Comparison of ENCODE assay signal across 20 cellular contexts in genomic region chr10:127314797-127315196, GRCh38.
DNase-seq lines count a peak whose midpoint lies in the region; TF ChIP-seq lines count a peak whose summit lies in the region.
"Had no signal": no experiment of that assay in that cellular context is flagged by ENCODE, and none has a peak within 500 bp of the region (broad histone marks: within the 10 kb centered on the region; RNA-seq: fewer than 3 reads in every experiment).

No MANE protein-coding gene starts in this region.

- WGBS in endodermal cell (ENCODE audit: insufficient coverage in 1 of 2, insufficient read length in 1 of 2), 2 experiments = 89 to 95% methylated on average over 3 to 5 of the region's 6 CpGs

- H3K27me3 ChIP-seq in endodermal cell (ENCODE audit: control insufficient read depth, insufficient read depth, low read length, poor library complexity, severe bottlenecking) = no peaks in the 10 kb centered on the region
- H3K27me3 ChIP-seq: BLaER1 had no signal

- H3K9me3 Mint-ChIP-seq in endodermal cell (no peaks in the 10 kb centered on the region), progenitor cell of endocrine pancreas (ENCODE audit: low read depth) (no peaks in the 10 kb centered on the region)
- H3K9me3 Mint-ChIP-seq: CD14-positive monocyte, HFFc6 had no signal

- DNase-seq in NCI-H2171 treated with DMSO at 0.1 percent for 48 hours (lab: John Stamatoyannopoulos, UW) (peak; percentile 9), NCI-H2171 (lab: John Stamatoyannopoulos, UW) (no peak), D341Med (ENCODE audit: low spot score) (peak; percentile 39), endodermal cell (no peak), progenitor cell of endocrine pancreas (ENCODE audit: low spot score, unreplicated experiment) (no peak), NCI-H2107 treated with DMSO at 0.1 percent for 48 hours (lab: John Stamatoyannopoulos, UW; ENCODE audit: unreplicated experiment) (no peak), midbrain (lab: John Stamatoyannopoulos, UW) (no peak), Kasumi-1 (lab: John Stamatoyannopoulos, UW) (no peak)
- DNase-seq: 8988T; Calu3; CD4-positive, alpha-beta memory T cell; DMS153; DMS79; GDM1; GOT3; H7; HFFc6 had no signal

- H3K27me3 Mint-ChIP-seq in endodermal cell (ENCODE audit: insufficient read depth) = no peaks in the 10 kb centered on the region
- H3K27me3 Mint-ChIP-seq in progenitor cell of endocrine pancreas = no peaks in the 10 kb centered on the region
- H3K27me3 Mint-ChIP-seq: IgD-negative memory B cell had no signal

- TF ChIP-seq CTCF in endodermal cell (conservative IDR thresholded peaks at IDR 0.05) (no peak), progenitor cell of endocrine pancreas (IDR thresholded peaks at IDR 0.05; ENCODE audit: unreplicated experiment) (no peak)

- no peaks in the 10 kb centered on the region for H3K9me3 ChIP-seq in endodermal cell (ENCODE audit: control insufficient read depth, low read length)
- H3K9me3 ChIP-seq: BLaER1 had no signal

- H3K36me3 Mint-ChIP-seq in endodermal cell (ENCODE audit: low read depth) (no peaks in the 10 kb centered on the region), progenitor cell of endocrine pancreas (ENCODE audit: insufficient read depth) (no peaks in the 10 kb centered on the region)
- H3K36me3 Mint-ChIP-seq: CD14-positive monocyte; CD4-positive, alpha-beta memory T cell; IgD-negative memory B cell had no signal

- H3K27ac Mint-ChIP-seq in endodermal cell = no peak overlapping the region
- peak overlapping the region; percentile 59 for H3K27ac Mint-ChIP-seq in progenitor cell of endocrine pancreas
- H3K27ac Mint-ChIP-seq: CD14-positive monocyte; CD4-positive, alpha-beta memory T cell; HFFc6; IgD-negative memory B cell had no signal

- peak overlapping the region; percentile 56 for H3K27ac ChIP-seq in endodermal cell (ENCODE audit: low read depth, low read length)
- H3K27ac ChIP-seq: BLaER1 had no signal

- H3K4me1 Mint-ChIP-seq in endodermal cell (no peaks in the 10 kb centered on the region), progenitor cell of endocrine pancreas (ENCODE audit: low read depth) (peaks cover 4% of the 10 kb centered on the region)
- H3K4me1 Mint-ChIP-seq: CD14-positive monocyte; CD4-positive, alpha-beta memory T cell had no signal

- no peak overlapping the region for H3K4me3 ChIP-seq in endodermal cell (ENCODE audit: low read length)
- H3K4me3 ChIP-seq: BLaER1 had no signal

- H3K9ac ChIP-seq in endodermal cell (ENCODE audit: extremely low read depth, low read length, poor library complexity, severe bottlenecking) = no peak overlapping the region
- H3K9ac ChIP-seq: BLaER1 had no signal

- H3K4me3 Mint-ChIP-seq in endodermal cell = no peak overlapping the region
- H3K4me3 Mint-ChIP-seq in progenitor cell of endocrine pancreas (ENCODE audit: low read depth) = no peak overlapping the region
- H3K4me3 Mint-ChIP-seq: CD14-positive monocyte; CD4-positive, alpha-beta memory T cell; HFFc6; IgD-negative memory B cell had no signal

- no peaks in the 10 kb centered on the region for H3K36me3 ChIP-seq in endodermal cell (ENCODE audit: control insufficient read depth, insufficient read depth, low read length)
- H3K36me3 ChIP-seq: BLaER1 had no signal

- H3K4me1 ChIP-seq in endodermal cell (ENCODE audit: control insufficient read depth, insufficient read depth, low read length) = no peaks in the 10 kb centered on the region
- H3K4me1 ChIP-seq: BLaER1 had no signal

Comparison
In these comparisons a context has a peak if more than half of its experiments do, and no peak if none do; other contexts are left out.
1. DNase-seq: peak in NCI-H2171 treated with DMSO at 0.1 percent for 48 hours (single experiment) and D341Med (single experiment); none in NCI-H2171 (single experiment), endodermal cell (single experiment), progenitor cell of endocrine pancreas (single experiment), NCI-H2107 treated with DMSO at 0.1 percent for 48 hours (single experiment), midbrain (single experiment) and Kasumi-1 (0 of 2).